1 cellular context compared by ENCODE assay signal in the genomic region with DNA sequence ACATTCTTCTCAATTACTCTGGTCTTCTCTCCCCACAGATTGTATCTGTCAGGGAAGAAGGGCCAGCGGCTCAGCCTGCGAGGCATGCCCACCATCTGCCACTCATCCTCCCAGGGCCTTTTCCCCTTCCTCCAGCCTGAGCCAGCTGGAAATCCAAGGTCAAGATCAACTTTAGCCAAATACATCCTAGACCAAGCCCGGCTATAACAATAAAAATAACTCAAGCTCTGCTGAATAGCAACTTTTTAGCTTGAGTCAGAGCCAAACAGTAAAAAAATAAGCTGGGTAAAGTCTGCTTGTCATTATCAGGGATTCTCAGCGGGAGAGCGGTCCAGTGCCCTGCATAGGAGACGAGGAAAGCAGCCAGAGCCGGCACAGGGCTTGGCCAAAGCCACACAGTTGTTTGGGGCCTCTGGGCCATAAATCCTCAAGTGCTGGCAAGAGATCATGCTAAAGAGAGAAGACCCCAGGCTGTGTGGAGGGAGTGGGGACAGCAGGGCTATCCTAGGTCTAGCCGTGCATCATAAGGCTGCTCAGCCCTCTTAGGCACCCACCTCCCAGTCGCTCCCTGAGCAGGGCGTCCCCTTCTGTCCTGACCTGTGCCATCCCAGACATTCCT.
TF ChIP-seq lines count a peak whose summit lies in the region.

No MANE protein-coding gene starts in this region.

TF ChIP-seq in IMR-90, 13 proteins besides CTCF, POLR2A, EP300 and RAD21 (continued from another document):
- TF ChIP-seq, protein P1, sequence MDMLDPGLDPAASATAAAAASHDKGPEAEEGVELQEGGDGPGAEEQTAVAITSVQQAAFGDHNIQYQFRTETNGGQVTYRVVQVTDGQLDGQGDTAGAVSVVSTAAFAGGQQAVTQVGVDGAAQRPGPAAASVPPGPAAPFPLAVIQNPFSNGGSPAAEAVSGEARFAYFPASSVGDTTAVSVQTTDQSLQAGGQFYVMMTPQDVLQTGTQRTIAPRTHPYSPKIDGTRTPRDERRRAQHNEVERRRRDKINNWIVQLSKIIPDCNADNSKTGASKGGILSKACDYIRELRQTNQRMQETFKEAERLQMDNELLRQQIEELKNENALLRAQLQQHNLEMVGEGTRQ (IDR thresholded peaks at IDR 0.05; ENCODE audit: low read depth, low read length) = no peak
- TF ChIP-seq CEBPB (IDR thresholded peaks at IDR 0.05; ENCODE audit: low read depth, low read length) (no peak), RCOR1 (IDR thresholded peaks at IDR 0.05; ENCODE audit: insufficient replicate concordance, low read length) (no peak), CHD1 (IDR thresholded peaks at IDR 0.05; ENCODE audit: low read depth, low read length) (no peak), RFX5 (IDR thresholded peaks at IDR 0.05; ENCODE audit: low read depth, low read length) (no peak), MAFK (IDR thresholded peaks at IDR 0.05; ENCODE audit: low read depth, low read length) (no peak)
TF ChIP-seq in IMR-90: peak in this region for 0.
